In the genomic region with DNA sequence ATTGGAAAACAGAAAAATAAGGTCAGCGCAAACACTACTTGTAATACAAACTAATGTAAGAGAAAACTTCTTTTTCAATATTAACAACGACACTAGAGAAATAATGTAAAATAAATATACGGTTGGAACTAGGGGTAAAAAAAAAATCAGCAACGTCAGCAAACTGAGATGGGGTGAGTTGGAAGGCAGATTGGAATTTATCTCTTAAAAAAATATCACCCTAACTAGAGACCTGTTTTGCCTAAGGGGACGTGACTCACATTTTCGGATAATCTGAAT, we compare ENCODE assay signal across 9 cellular contexts. TPM values are rescaled to one million over a fixed set of nuclear protein-coding genes. Genes with fewer than 3 reads are reported as not detected.
DNase-seq lines count a peak whose midpoint lies in the region; ATAC-seq, FAIRE-seq and TF ChIP-seq lines count a peak whose summit lies in the region.
"Had no signal": no experiment of that assay in that cellular context is flagged by ENCODE, and none has a peak within 500 bp of the region (broad histone marks: within the 10 kb centered on the region; RNA-seq: fewer than 3 reads in every experiment).

No MANE protein-coding gene starts in this region.

- intact Hi-C loops in stomach (cut with DNase I; ENCODE audit: low total_unique reads) = no loop called here

- H3K36me3 ChIP-seq in iPS-20b (ENCODE audit: insufficient read depth, low read depth, low read length) (no peaks in the 10 kb centered on the region), stomach (peaks cover 0 to 8% (median 0%) of the 10 kb centered on the region in 4 donors)

- no peak for TF ChIP-seq CTCF in stomach (IDR thresholded peaks at IDR 0.05)

- no peak for ATAC-seq in activated naive CD4-positive, alpha-beta T cell treated with anti-CD3 and anti-CD28 coated beads, Interleukin-2, amount 50 U/mL, for 72 hours

- H3K9me3 ChIP-seq in iPS-20b (ENCODE audit: insufficient read depth, low read depth, low read length) (no peaks in the 10 kb centered on the region), stomach (no peaks in the 10 kb centered on the region)

- no peak for TF ChIP-seq POLR2A in stomach (IDR thresholded peaks at IDR 0.05)
- no peak for TF ChIP-seq POLR2A in GM12892 (IDR thresholded peaks at IDR 0.05; ENCODE audit: low read depth, low read length)

- H3K4me1 ChIP-seq in iPS-20b (ENCODE audit: insufficient read depth, low read length) = peaks cover 16% of the 10 kb centered on the region
- H3K4me1 ChIP-seq in stomach = peaks cover 8 to 27% (median 18%) of the 10 kb centered on the region in 4 donors

- H3K9me3 Mint-ChIP-seq in activated naive CD4-positive, alpha-beta T cell treated with anti-CD3 and anti-CD28 coated beads, Interleukin-2, amount 50 U/mL, for 72 hours = no peaks in the 10 kb centered on the region

- H3K36me3 Mint-ChIP-seq in activated naive CD4-positive, alpha-beta T cell treated with anti-CD3 and anti-CD28 coated beads, Interleukin-2, amount 50 U/mL, for 72 hours = peaks cover 8 to 15% of the 10 kb centered on the region in 2 donors

- H3K27ac Mint-ChIP-seq in activated naive CD4-positive, alpha-beta T cell treated with anti-CD3 and anti-CD28 coated beads, Interleukin-2, amount 50 U/mL, for 72 hours = peak overlapping the region; percentile 82 to 83

- peak overlapping the region; percentile 94 for H3K4me3 ChIP-seq in iPS-20b (ENCODE audit: low read length)
- H3K4me3 ChIP-seq in stomach = peak overlapping the region; percentile 73 to 91 (median 81)

- peaks cover 41% of the 10 kb centered on the region for H3K27me3 ChIP-seq in iPS-20b (ENCODE audit: insufficient read depth, low read length)
- no peaks in the 10 kb centered on the region for H3K27me3 ChIP-seq in stomach

- no peak for FAIRE-seq in GM12892 (lab: Jason Lieb, UNC)
- FAIRE-seq: A204.1 had no signal

- 0 to 1% (median 1%) methylated on average over 6 of the region's 6 CpGs for WGBS in stomach, 5 donors

- H3K27ac ChIP-seq in iPS-20b (ENCODE audit: low read length) (no peak overlapping the region), stomach (peak overlapping the region; percentile 87 to 98 (median 96))

- no peak for TF ChIP-seq EP300 in stomach (IDR thresholded peaks at IDR 0.05)

- peak; percentile 1 for DNase-seq in NCI-H2171 treated with DMSO at 0.1 percent for 48 hours (lab: John Stamatoyannopoulos, UW)
- DNase-seq in NCI-H2171 (lab: John Stamatoyannopoulos, UW) = no peak
- DNase-seq in activated naive CD4-positive, alpha-beta T cell treated with anti-CD3 and anti-CD28 coated beads, Interleukin-2, amount 50 U/mL, for 72 hours (ENCODE audit: low spot score in 2 of 2) = no peak
- no peak for DNase-seq in stomach
- no peak for DNase-seq in NCI-H2227 treated with DMSO at 0.1 percent for 48 hours (lab: John Stamatoyannopoulos, UW)
- DNase-seq in CD1c-positive myeloid dendritic cell (ENCODE audit: extremely low spot score) = no peak
- DNase-seq in GM12892 (ENCODE audit: insufficient read length) = no peak

- H3K9ac ChIP-seq in iPS-20b (ENCODE audit: low read depth, low read length) = peak overlapping the region; percentile 82

RNA-seq across cellular contexts. Expression of gene UTRN, which starts 0.7 kb away (rescaled TPM):
- 10 to 100 TPM; 56.9 to 63.4 TPM for total RNA-seq in activated naive CD4-positive, alpha-beta T cell treated with anti-CD3 and anti-CD28 coated beads, Interleukin-2, amount 50 U/mL, for 72 hours
- 100 to 1,000 TPM in 4 of 5 donors, 10 to 100 TPM in 1; 60.3 to 218 (median 190) TPM for total RNA-seq in stomach
- polyA plus RNA-seq in stomach = 10 to 100 TPM in 2 of 3 donors, 1 to 10 TPM in 1; 5.4 to 16.0 (median 12.0) TPM
- polyA plus RNA-seq in GM12892 (2012; ENCODE audit: missing spikeins) = 13.3 TPM
